Comparison of ENCODE assay signal across 18 cellular contexts in genomic region chr14:100664841-100665425, GRCh38.
DNase-seq lines count a peak whose midpoint lies in the region; ATAC-seq, FAIRE-seq and TF ChIP-seq lines count a peak whose summit lies in the region.
"Had no signal": no experiment of that assay in that cellular context is flagged by ENCODE, and none has a peak within 500 bp of the region (broad histone marks: within the 10 kb centered on the region; RNA-seq: fewer than 3 reads in every experiment).

No MANE protein-coding gene starts in this region.

- no peak for DNase-seq in HepG2 (ENCODE audit: low spot score)
- peak; percentile 55 to 85 for DNase-seq in fibroblast of lung (ENCODE audit: low read depth in 2 of 2)
- no peak for DNase-seq in neural crest cell (ENCODE audit: low read depth, low spot score)
- no peak for DNase-seq in activated CD4-positive, alpha-beta T cell treated with anti-CD3 and anti-CD28 coated beads, Interleukin-2, amount 10 ng/mL, durations not matched to agents 7 days and 5 days
- no peak for DNase-seq in COLO829 (ENCODE audit: low spot score)
- no peak for DNase-seq in activated CD4-positive, alpha-beta memory T cell treated with anti-CD3 and anti-CD28 coated beads for 36 hours
- DNase-seq: ACHN; activated CD8-positive, alpha-beta memory T cell treated with anti-CD3 and anti-CD28 coated beads, Interleukin-2, amount 50 U/mL, for 48 hours; DMS79; foreskin keratinocyte; islet precursor cell; naive thymus-derived CD4-positive, alpha-beta T cell; NCI-H2029; thyroid gland had no signal

- H3K4me1 ChIP-seq in liver (ENCODE audit: control insufficient read depth in 4 of 4, insufficient read depth in 4 of 4, low read length in 3 of 4) (peaks cover 0 to 10% (median 0%) of the 10 kb centered on the region in 4 donors), HepG2 (ENCODE audit: insufficient read depth, low read length) (peaks cover 89% of the 10 kb centered on the region), fibroblast of lung (ENCODE audit: control insufficient read depth, extremely low read depth, insufficient read depth, low read length) (peaks cover 2% of the 10 kb centered on the region)
- H3K4me1 ChIP-seq: foreskin keratinocyte had no signal

- TF ChIP-seq CTCF in liver (IDR thresholded peaks at IDR 0.05; ENCODE audit: low read depth, low read length, missing input control) (no peak), HepG2 (CRISPR knock-in tag; IDR thresholded peaks at IDR 0.05) (no peak), fibroblast of lung (conservative IDR thresholded peaks at IDR 0.05 in 1 of 2, IDR thresholded peaks at IDR 0.05 in 1 of 2; ENCODE audit: low read depth in 1 of 2, low read length in 2 of 2) (no peak), neural crest cell (conservative IDR thresholded peaks at IDR 0.05) (no peak)

- H3K4me2 ChIP-seq in HepG2 (ENCODE audit: low read depth, low read length), result no peak overlapping the region
- peak overlapping the region; percentile 40 for H3K4me2 ChIP-seq in fibroblast of lung (ENCODE audit: extremely low read depth, insufficient read depth, low read length)

- in situ Hi-C loops in HepG2 (cut with HindIII; ENCODE audit: extremely low pct_ligation_motif_present, low pct_unique_long_range_greater_than_20kb), result loop anchor here (5.0 to 10.0 kb wide), 2 partner anchors 150 to 232 kb away; no protein-coding TSS in a partner anchor

- no peak overlapping the region for H3K4me3 Mint-ChIP-seq in neural crest cell
- no peak overlapping the region for H3K4me3 Mint-ChIP-seq in activated CD4-positive, alpha-beta T cell treated with anti-CD3 and anti-CD28 coated beads, Interleukin-2, amount 10 ng/mL, durations not matched to agents 7 days and 5 days
- no peak overlapping the region for H3K4me3 Mint-ChIP-seq in activated CD4-positive, alpha-beta memory T cell treated with anti-CD3 and anti-CD28 coated beads for 36 hours
- H3K4me3 Mint-ChIP-seq: naive thymus-derived CD4-positive, alpha-beta T cell had no signal

- no peaks in the 10 kb centered on the region for H3K27me3 Mint-ChIP-seq in neural crest cell (ENCODE audit: low read depth)
- peaks cover 7% of the 10 kb centered on the region for H3K27me3 Mint-ChIP-seq in activated CD4-positive, alpha-beta T cell treated with anti-CD3 and anti-CD28 coated beads, Interleukin-2, amount 10 ng/mL, durations not matched to agents 7 days and 5 days
- H3K27me3 Mint-ChIP-seq in activated CD4-positive, alpha-beta memory T cell treated with anti-CD3 and anti-CD28 coated beads for 36 hours, result peaks cover 21% of the 10 kb centered on the region

- no peaks in the 10 kb centered on the region for H3K9me3 Mint-ChIP-seq in neural crest cell
- no peaks in the 10 kb centered on the region for H3K9me3 Mint-ChIP-seq in activated CD4-positive, alpha-beta T cell treated with anti-CD3 and anti-CD28 coated beads, Interleukin-2, amount 10 ng/mL, durations not matched to agents 7 days and 5 days
- no peaks in the 10 kb centered on the region for H3K9me3 Mint-ChIP-seq in activated CD4-positive, alpha-beta memory T cell treated with anti-CD3 and anti-CD28 coated beads for 36 hours
- H3K9me3 Mint-ChIP-seq: activated naive CD4-positive, alpha-beta T cell treated with anti-CD3 and anti-CD28 coated beads, Interleukin-2, amount 50 U/mL, for 72 hours; naive thymus-derived CD4-positive, alpha-beta T cell had no signal

- H3K27me3 ChIP-seq in liver (ENCODE audit: control insufficient read depth in 4 of 4, insufficient read depth in 4 of 4, low read length in 3 of 4), result no peaks in the 10 kb centered on the region
- H3K27me3 ChIP-seq in HepG2 (ENCODE audit: control insufficient read depth in 1 of 2, insufficient read depth in 2 of 2, low read length in 2 of 2), result no peaks in the 10 kb centered on the region
- no peaks in the 10 kb centered on the region for H3K27me3 ChIP-seq in fibroblast of lung (ENCODE audit: control insufficient read depth, insufficient read depth, low read length)
- H3K27me3 ChIP-seq: thyroid gland had no signal

- H3K9me3 ChIP-seq in liver (ENCODE audit: control insufficient read depth in 4 of 4, low read length in 3 of 4) (no peaks in the 10 kb centered on the region), HepG2 (ENCODE audit: low read length) (no peaks in the 10 kb centered on the region), fibroblast of lung (ENCODE audit: control insufficient read depth, insufficient read depth, low read depth, low read length) (no peaks in the 10 kb centered on the region)
- H3K9me3 ChIP-seq: thyroid gland had no signal

- H4K20me1 ChIP-seq in HepG2 (ENCODE audit: insufficient read depth, low read length) (no peaks in the 10 kb centered on the region), fibroblast of lung (ENCODE audit: control insufficient read depth, extremely low read depth, insufficient read depth, low read length) (no peaks in the 10 kb centered on the region)

- H3K27ac Mint-ChIP-seq in neural crest cell (ENCODE audit: unreplicated experiment), result peak overlapping the region; percentile 15
- no peak overlapping the region for H3K27ac Mint-ChIP-seq in activated CD4-positive, alpha-beta T cell treated with anti-CD3 and anti-CD28 coated beads, Interleukin-2, amount 10 ng/mL, durations not matched to agents 7 days and 5 days
- no peak overlapping the region for H3K27ac Mint-ChIP-seq in activated CD4-positive, alpha-beta memory T cell treated with anti-CD3 and anti-CD28 coated beads for 36 hours
- H3K27ac Mint-ChIP-seq: activated naive CD4-positive, alpha-beta T cell treated with anti-CD3 and anti-CD28 coated beads, Interleukin-2, amount 50 U/mL, for 72 hours had no signal

- CTCF ChIA-PET in HepG2 (lab: Yijun Ruan, JAX; ENCODE audit: low intra/inter-chr PET ratio, low total read pairs), result no interaction called here
- CTCF ChIA-PET in activated CD4-positive, alpha-beta T cell treated with anti-CD3 and anti-CD28 coated beads, Interleukin-2, amount 10 ng/mL, durations not matched to agents 7 days and 5 days (lab: Charles Lee), result interaction anchor here (1.7 kb wide), 1 partner anchor 12 kb away, joined by 3 read pairs; no protein-coding TSS in a partner anchor
- CTCF ChIA-PET in activated CD4-positive, alpha-beta memory T cell treated with anti-CD3 and anti-CD28 coated beads for 36 hours (lab: Charles Lee), result interaction anchor here (0.9 kb wide), 1 partner anchor 10 kb away, joined by 3 read pairs; no protein-coding TSS in a partner anchor

- no peak for TF ChIP-seq POLR2A in HepG2 (IDR thresholded peaks at IDR 0.05; ENCODE audit: insufficient read depth in 1 of 2, low read depth in 2 of 2, low read length in 2 of 2)

- POLR2A ChIA-PET in HepG2 (lab: Yijun Ruan, JAX), result interaction anchor here (1.5 to 2.3 kb wide), 8 partner anchors 8 to 152 kb away, joined by 3 to 27 read pairs (median 7); no protein-coding TSS in a partner anchor
- POLR2A ChIA-PET in activated CD4-positive, alpha-beta T cell treated with anti-CD3 and anti-CD28 coated beads, Interleukin-2, amount 10 ng/mL, durations not matched to agents 7 days and 5 days (lab: Charles Lee), result interaction anchor here (0.6 kb wide), 1 partner anchor 1145 kb away, joined by 4 read pairs; no protein-coding TSS in a partner anchor
- POLR2A ChIA-PET in activated CD4-positive, alpha-beta memory T cell treated with anti-CD3 and anti-CD28 coated beads for 36 hours (lab: Charles Lee), result no interaction called here

- no peak for TF ChIP-seq RAD21 in liver (IDR thresholded peaks at IDR 0.05)
- no peak for TF ChIP-seq RAD21 in HepG2 (CRISPR knock-in tag; IDR thresholded peaks at IDR 0.05)

- intact Hi-C loops in HepG2 (cut with micrococcal nuclease; ENCODE audit: unreplicated experiment), result loop anchor here (5.0 to 10.0 kb wide), 3 partner anchors 150 to 970 kb away; no protein-coding TSS in a partner anchor
- intact Hi-C loops in activated CD4-positive, alpha-beta memory T cell treated with anti-CD3 and anti-CD28 coated beads for 36 hours (cut with micrococcal nuclease), result no loop called here

- 70% methylated on average over 13 of the region's 13 CpGs for WGBS in liver
- 92% methylated on average over 13 of the region's 13 CpGs for WGBS in HepG2 (ENCODE audit: low lambda C conversion rate)

- H3K79me2 ChIP-seq in HepG2 (ENCODE audit: insufficient read depth, low read length) (no peaks in the 10 kb centered on the region), fibroblast of lung (ENCODE audit: control insufficient read depth, insufficient read depth, low read length) (no peaks in the 10 kb centered on the region)

- H2AFZ ChIP-seq in HepG2 (ENCODE audit: low read length) (no peak overlapping the region), fibroblast of lung (ENCODE audit: low read length) (no peak overlapping the region)

- H3K36me3 Mint-ChIP-seq in neural crest cell (ENCODE audit: low read depth), result no peaks in the 10 kb centered on the region
- H3K36me3 Mint-ChIP-seq in activated CD4-positive, alpha-beta T cell treated with anti-CD3 and anti-CD28 coated beads, Interleukin-2, amount 10 ng/mL, durations not matched to agents 7 days and 5 days (ENCODE audit: low read depth), result no peaks in the 10 kb centered on the region
- H3K36me3 Mint-ChIP-seq in activated CD4-positive, alpha-beta memory T cell treated with anti-CD3 and anti-CD28 coated beads for 36 hours, result no peaks in the 10 kb centered on the region
- H3K36me3 Mint-ChIP-seq: activated naive CD4-positive, alpha-beta T cell treated with anti-CD3 and anti-CD28 coated beads, Interleukin-2, amount 50 U/mL, for 72 hours; naive thymus-derived CD4-positive, alpha-beta T cell had no signal

- peaks cover 25% of the 10 kb centered on the region for H3K4me1 Mint-ChIP-seq in neural crest cell
- peaks cover 4% of the 10 kb centered on the region for H3K4me1 Mint-ChIP-seq in activated CD4-positive, alpha-beta T cell treated with anti-CD3 and anti-CD28 coated beads, Interleukin-2, amount 10 ng/mL, durations not matched to agents 7 days and 5 days
- peaks cover 2% of the 10 kb centered on the region for H3K4me1 Mint-ChIP-seq in activated CD4-positive, alpha-beta memory T cell treated with anti-CD3 and anti-CD28 coated beads for 36 hours (ENCODE audit: low read depth)

- TF ChIP-seq EP300 in HepG2 (IDR thresholded peaks at IDR 0.05; ENCODE audit: low read depth in 2 of 2, low read length in 2 of 2) (no peak), HepG2 (CRISPR knock-in tag; IDR thresholded peaks at IDR 0.05; ENCODE audit: borderline replicate concordance) (no peak)

- no peak for FAIRE-seq in HepG2 (lab: Jason Lieb, UNC)
- FAIRE-seq: TTC549 had no signal

- H3K9ac ChIP-seq in liver (ENCODE audit: low read depth in 1 of 2, low read length in 2 of 2) (no peak overlapping the region), HepG2 (ENCODE audit: insufficient read depth, low read depth, low read length) (no peak overlapping the region), fibroblast of lung (ENCODE audit: insufficient read depth, low read length) (no peak overlapping the region)

- peak overlapping the region; percentile 45 to 48 for H3K27ac ChIP-seq in liver (ENCODE audit: low read depth in 1 of 2, low read length in 2 of 2)
- no peak overlapping the region for H3K27ac ChIP-seq in HepG2 (ENCODE audit: extremely low read length, insufficient read depth, low read length)
- H3K27ac ChIP-seq in fibroblast of lung (ENCODE audit: insufficient read depth, low read length), result no peak overlapping the region
- H3K27ac ChIP-seq: foreskin keratinocyte, thyroid gland had no signal

- H3K4me3 ChIP-seq in liver (ENCODE audit: low read depth in 1 of 3, low read length in 3 of 3), result no peak overlapping the region
- H3K4me3 ChIP-seq in HepG2 (replicated peaks in 1 of 3; ENCODE audit: insufficient read depth in 1 of 3, low read depth in 2 of 3, low read length in 3 of 3), result no peak overlapping the region
- H3K4me3 ChIP-seq in fibroblast of lung (replicated peaks in 1 of 4; ENCODE audit: control extremely low read depth in 1 of 4, insufficient read depth in 1 of 4, low read depth in 3 of 4, low read length in 4 of 4), result peak overlapping the region in 1 of 4 experiments; percentile 10
- H3K4me3 ChIP-seq: thyroid gland had no signal

- ATAC-seq in HepG2 (no peak), GM21576 (IDR thresholded peaks at IDR 0.05; ENCODE audit: unreplicated experiment) (no peak)
- ATAC-seq: activated naive CD4-positive, alpha-beta T cell treated with anti-CD3 and anti-CD28 coated beads, Interleukin-2, amount 50 U/mL, for 72 hours; naive thymus-derived CD4-positive, alpha-beta T cell had no signal

- H3K36me3 ChIP-seq in liver (ENCODE audit: control insufficient read depth in 4 of 4, insufficient read depth in 3 of 4, low read depth in 1 of 4, low read length in 3 of 4) (no peaks in the 10 kb centered on the region), HepG2 (replicated peaks in 1 of 2; ENCODE audit: control insufficient read depth in 1 of 2, insufficient read depth in 2 of 2, low read length in 2 of 2) (no peaks in the 10 kb centered on the region), fibroblast of lung (ENCODE audit: control insufficient read depth, insufficient read depth, low read length) (no peaks in the 10 kb centered on the region)
- H3K36me3 ChIP-seq: thyroid gland had no signal

- no TSS peak for BruUV-seq in HepG2 (replicated peaks; lab: Mats Ljungman, UMichigan)

Comparison
In these comparisons a context has a peak if more than half of its experiments do, and no peak if none do; other contexts are left out.
1. H3K27ac ChIP-seq: peak in liver (2 of 2); none in HepG2 (single experiment) and fibroblast of lung (single experiment).
2. DNase-seq: peak in fibroblast of lung (2 of 2); none in HepG2 (single experiment), neural crest cell (single experiment), activated CD4-positive, alpha-beta T cell treated with anti-CD3 and anti-CD28 coated beads, Interleukin-2, amount 10 ng/mL, durations not matched to agents 7 days and 5 days (single experiment), COLO829 (single experiment) and activated CD4-positive, alpha-beta memory T cell treated with anti-CD3 and anti-CD28 coated beads for 36 hours (single experiment).